Comparison of ENCODE assay signal across 1 cellular context in the genomic region with DNA sequence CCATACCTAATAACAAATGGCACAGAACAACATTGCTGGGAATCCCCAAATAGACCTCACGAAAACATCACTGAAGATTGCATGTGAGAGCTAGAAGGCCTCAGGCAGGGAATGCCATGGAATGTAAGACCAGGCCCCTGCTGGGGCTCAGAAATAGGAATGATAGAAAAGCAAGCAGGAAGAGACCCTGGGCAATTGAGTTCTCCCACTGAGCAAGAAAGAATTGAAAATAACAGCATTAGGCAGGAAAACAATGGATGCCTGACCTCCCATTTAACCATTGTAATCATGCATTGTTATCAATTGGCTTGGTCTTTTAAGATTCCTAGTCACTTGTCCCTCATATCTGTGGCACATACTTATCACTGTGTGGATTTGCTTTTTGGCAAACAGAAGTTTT.
TF ChIP-seq lines count a peak whose summit lies in the region.

No MANE protein-coding gene starts in this region.

TF ChIP-seq in GM23338, 12 proteins besides CTCF, POLR2A, EP300 and RAD21 (continued from another document):
- TF ChIP-seq, protein P1, sequence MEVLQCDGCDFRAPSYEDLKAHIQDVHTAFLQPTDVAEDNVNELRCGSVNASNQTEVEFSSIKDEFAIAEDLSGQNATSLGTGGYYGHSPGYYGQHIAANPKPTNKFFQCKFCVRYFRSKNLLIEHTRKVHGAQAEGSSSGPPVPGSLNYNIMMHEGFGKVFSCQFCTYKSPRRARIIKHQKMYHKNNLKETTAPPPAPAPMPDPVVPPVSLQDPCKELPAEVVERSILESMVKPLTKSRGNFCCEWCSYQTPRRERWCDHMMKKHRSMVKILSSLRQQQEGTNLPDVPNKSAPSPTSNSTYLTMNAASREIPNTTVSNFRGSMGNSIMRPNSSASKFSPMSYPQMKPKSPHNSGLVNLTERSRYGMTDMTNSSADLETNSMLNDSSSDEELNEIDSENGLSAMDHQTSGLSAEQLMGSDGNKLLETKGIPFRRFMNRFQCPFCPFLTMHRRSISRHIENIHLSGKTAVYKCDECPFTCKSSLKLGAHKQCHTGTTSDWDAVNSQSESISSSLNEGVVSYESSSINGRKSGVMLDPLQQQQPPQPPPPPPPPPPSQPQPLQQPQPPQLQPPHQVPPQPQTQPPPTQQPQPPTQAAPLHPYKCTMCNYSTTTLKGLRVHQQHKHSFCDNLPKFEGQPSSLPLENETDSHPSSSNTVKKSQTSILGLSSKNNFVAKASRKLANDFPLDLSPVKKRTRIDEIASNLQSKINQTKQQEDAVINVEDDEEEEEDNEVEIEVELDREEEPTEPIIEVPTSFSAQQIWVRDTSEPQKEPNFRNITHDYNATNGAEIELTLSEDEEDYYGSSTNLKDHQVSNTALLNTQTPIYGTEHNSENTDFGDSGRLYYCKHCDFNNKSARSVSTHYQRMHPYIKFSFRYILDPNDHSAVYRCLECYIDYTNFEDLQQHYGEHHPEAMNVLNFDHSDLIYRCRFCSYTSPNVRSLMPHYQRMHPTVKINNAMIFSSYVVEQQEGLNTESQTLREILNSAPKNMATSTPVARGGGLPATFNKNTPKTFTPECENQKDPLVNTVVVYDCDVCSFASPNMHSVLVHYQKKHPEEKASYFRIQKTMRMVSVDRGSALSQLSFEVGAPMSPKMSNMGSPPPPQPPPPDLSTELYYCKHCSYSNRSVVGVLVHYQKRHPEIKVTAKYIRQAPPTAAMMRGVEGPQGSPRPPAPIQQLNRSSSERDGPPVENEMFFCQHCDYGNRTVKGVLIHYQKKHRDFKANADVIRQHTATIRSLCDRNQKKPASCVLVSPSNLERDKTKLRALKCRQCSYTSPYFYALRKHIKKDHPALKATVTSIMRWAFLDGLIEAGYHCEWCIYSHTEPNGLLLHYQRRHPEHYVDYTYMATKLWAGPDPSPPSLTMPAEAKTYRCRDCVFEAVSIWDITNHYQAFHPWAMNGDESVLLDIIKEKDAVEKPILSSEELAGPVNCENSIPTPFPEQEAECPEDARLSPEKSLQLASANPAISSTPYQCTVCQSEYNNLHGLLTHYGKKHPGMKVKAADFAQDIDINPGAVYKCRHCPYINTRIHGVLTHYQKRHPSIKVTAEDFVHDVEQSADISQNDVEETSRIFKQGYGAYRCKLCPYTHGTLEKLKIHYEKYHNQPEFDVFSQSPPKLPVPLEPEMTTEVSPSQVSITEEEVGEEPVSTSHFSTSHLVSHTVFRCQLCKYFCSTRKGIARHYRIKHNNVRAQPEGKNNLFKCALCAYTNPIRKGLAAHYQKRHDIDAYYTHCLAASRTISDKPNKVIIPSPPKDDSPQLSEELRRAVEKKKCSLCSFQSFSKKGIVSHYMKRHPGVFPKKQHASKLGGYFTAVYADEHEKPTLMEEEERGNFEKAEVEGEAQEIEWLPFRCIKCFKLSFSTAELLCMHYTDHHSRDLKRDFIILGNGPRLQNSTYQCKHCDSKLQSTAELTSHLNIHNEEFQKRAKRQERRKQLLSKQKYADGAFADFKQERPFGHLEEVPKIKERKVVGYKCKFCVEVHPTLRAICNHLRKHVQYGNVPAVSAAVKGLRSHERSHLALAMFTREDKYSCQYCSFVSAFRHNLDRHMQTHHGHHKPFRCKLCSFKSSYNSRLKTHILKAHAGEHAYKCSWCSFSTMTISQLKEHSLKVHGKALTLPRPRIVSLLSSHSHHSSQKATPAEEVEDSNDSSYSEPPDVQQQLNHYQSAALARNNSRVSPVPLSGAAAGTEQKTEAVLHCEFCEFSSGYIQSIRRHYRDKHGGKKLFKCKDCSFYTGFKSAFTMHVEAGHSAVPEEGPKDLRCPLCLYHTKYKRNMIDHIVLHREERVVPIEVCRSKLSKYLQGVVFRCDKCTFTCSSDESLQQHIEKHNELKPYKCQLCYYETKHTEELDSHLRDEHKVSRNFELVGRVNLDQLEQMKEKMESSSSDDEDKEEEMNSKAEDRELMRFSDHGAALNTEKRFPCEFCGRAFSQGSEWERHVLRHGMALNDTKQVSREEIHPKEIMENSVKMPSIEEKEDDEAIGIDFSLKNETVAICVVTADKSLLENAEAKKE (CRISPR knock-in tag; IDR thresholded peaks at IDR 0.05), result peak; percentile 89
- TF ChIP-seq JUNB (IDR thresholded peaks at IDR 0.05; ENCODE audit: unreplicated experiment), result no peak
